1 cellular context compared by ENCODE assay signal in the genomic region with DNA sequence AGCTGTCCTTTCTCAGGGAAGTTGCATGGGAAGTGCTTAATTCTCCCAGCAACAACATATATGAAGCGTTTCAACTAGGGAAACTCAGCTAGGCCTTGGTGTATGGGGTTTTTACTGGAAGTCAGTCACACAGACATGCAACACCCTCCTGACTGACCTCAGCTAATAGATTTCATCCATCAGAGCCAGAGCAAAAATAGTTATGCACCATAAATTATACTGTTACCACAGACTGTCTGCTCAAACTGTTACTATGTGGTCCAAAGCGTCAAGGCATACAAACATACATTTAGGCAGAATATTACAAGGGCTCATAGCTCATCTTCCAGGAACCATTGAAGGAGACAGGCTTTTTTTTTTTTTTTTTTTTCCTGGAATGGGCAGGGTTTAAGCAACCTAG.
TF ChIP-seq lines count a peak whose summit lies in the region.

No MANE protein-coding gene starts in this region.

TF ChIP-seq in K562, 482 proteins besides CTCF, POLR2A, EP300 and RAD21 (continued from another document):
- no peak for TF ChIP-seq ZNF395 (CRISPR knock-in tag; IDR thresholded peaks at IDR 0.05)
- no peak for TF ChIP-seq HMG20A (CRISPR knock-in tag; conservative IDR thresholded peaks at IDR 0.05)
- 0 out of 2 replicates have a peak, but pooled peaks have one; percentile 35 for TF ChIP-seq PKNOX1 (IDR thresholded peaks at IDR 0.05)
- no peak for TF ChIP-seq FOXA3 (CRISPR knock-in tag; conservative IDR thresholded peaks at IDR 0.05 in 1 of 2, IDR thresholded peaks at IDR 0.05 in 1 of 2)
- TF ChIP-seq ZNF431 (CRISPR knock-in tag; IDR thresholded peaks at IDR 0.05), result no peak
- TF ChIP-seq ZNF609 (CRISPR knock-in tag; IDR thresholded peaks at IDR 0.05; ENCODE audit: borderline replicate concordance), result no peak
- no peak for TF ChIP-seq PBX2 (CRISPR knock-in tag; IDR thresholded peaks at IDR 0.05; ENCODE audit: low read depth)
- peak; percentile 78 for TF ChIP-seq PBX2 (tag; conservative IDR thresholded peaks at IDR 0.05; ENCODE audit: low read depth)
- no peak for TF ChIP-seq BACH1 (tag; IDR thresholded peaks at IDR 0.05)
- TF ChIP-seq GMEB1 (CRISPR knock-in tag; IDR thresholded peaks at IDR 0.05), result no peak
- TF ChIP-seq MEIS2 (IDR thresholded peaks at IDR 0.05; ENCODE audit: partially characterized antibody), result peak; percentile 57
- no peak for TF ChIP-seq POLR2G (IDR thresholded peaks at IDR 0.05; ENCODE audit: low read depth, low read length)
- no peak for TF ChIP-seq HDAC6 (IDR thresholded peaks at IDR 0.05; ENCODE audit: low read depth, low read length)
- TF ChIP-seq ZNF146 (CRISPR knock-in tag; IDR thresholded peaks at IDR 0.05; ENCODE audit: unreplicated experiment), result no peak
- TF ChIP-seq ATF7 (IDR thresholded peaks at IDR 0.05), result no peak
- TF ChIP-seq ATF1 (CRISPR knock-in tag; IDR thresholded peaks at IDR 0.05), result no peak
- TF ChIP-seq ATF1 (tag; IDR thresholded peaks at IDR 0.05), result no peak
- TF ChIP-seq EP400 (IDR thresholded peaks at IDR 0.05), result no peak
- no peak for TF ChIP-seq ELF1 (tag; IDR thresholded peaks at IDR 0.05)
- TF ChIP-seq TAL1 (IDR thresholded peaks at IDR 0.05), result no peak
